ENCODE assay signal across 8 cellular contexts in genomic region chr4:186144596-186145569, GRCh38. TPM values are rescaled to one million over a fixed set of nuclear protein-coding genes. Genes with fewer than 3 reads are reported as not detected.
DNase-seq lines count a peak whose midpoint lies in the region; ATAC-seq and TF ChIP-seq lines count a peak whose summit lies in the region.

No MANE protein-coding gene starts in this region.

- peaks cover 13% of the 10 kb centered on the region for H3K4me1 Mint-ChIP-seq in progenitor cell of endocrine pancreas (ENCODE audit: low read depth)

- peak overlapping the region; percentile 92 for H3K27ac Mint-ChIP-seq in progenitor cell of endocrine pancreas

- ATAC-seq in GM21723 (IDR thresholded peaks at IDR 0.05; ENCODE audit: unreplicated experiment): peak; percentile 36

- peaks cover 36% of the 10 kb centered on the region for H3K27me3 Mint-ChIP-seq in progenitor cell of endocrine pancreas

- no peaks in the 10 kb centered on the region for H3K36me3 ChIP-seq in MM.1S (replicated peaks; ENCODE audit: insufficient read depth, low read length)

- H3K4me3 Mint-ChIP-seq in progenitor cell of endocrine pancreas (ENCODE audit: low read depth): peak overlapping the region; percentile 84

- H4K20me1 ChIP-seq in MM.1S (ENCODE audit: insufficient read depth, low read length): no peaks in the 10 kb centered on the region

- H2AFZ ChIP-seq in MM.1S (ENCODE audit: low read length): peak overlapping the region; percentile 55

- H3K4me3 ChIP-seq in GM08714 (ENCODE audit: low read length) (peak overlapping the region; percentile 61; the same call in 1 of the 2 replicates), MM.1S (ENCODE audit: low read length) (peak overlapping the region; percentile 77)

- H3K27ac ChIP-seq in MM.1S (ENCODE audit: low read length): no peak overlapping the region

- H3K9ac ChIP-seq in MM.1S (ENCODE audit: low read length): peak overlapping the region; percentile 49; the same call in 1 of the 2 replicates

- H3K4me2 ChIP-seq in MM.1S (ENCODE audit: low read depth, low read length): peak overlapping the region; percentile 96

- no peaks in the 10 kb centered on the region for H3F3A ChIP-seq in MM.1S (ENCODE audit: insufficient read depth, low read length)

- H3K9me3 ChIP-seq in MM.1S (replicated peaks; ENCODE audit: insufficient read depth, low read length): no peaks in the 10 kb centered on the region

- no peaks in the 10 kb centered on the region for H3K36me3 Mint-ChIP-seq in progenitor cell of endocrine pancreas (ENCODE audit: insufficient read depth)

- H3K9me3 Mint-ChIP-seq in progenitor cell of endocrine pancreas (ENCODE audit: low read depth): no peaks in the 10 kb centered on the region

- TF ChIP-seq CTCF in MM.1S (IDR thresholded peaks at IDR 0.05; ENCODE audit: low read length) (no peak), progenitor cell of endocrine pancreas (IDR thresholded peaks at IDR 0.05; ENCODE audit: unreplicated experiment) (no peak)

- H3K79me2 ChIP-seq in MM.1S (ENCODE audit: low read length): no peaks in the 10 kb centered on the region

- no peaks in the 10 kb centered on the region for H3K9me2 ChIP-seq in MM.1S (replicated peaks; ENCODE audit: insufficient read depth, low read length)

- no peaks in the 10 kb centered on the region for H3K27me3 ChIP-seq in MM.1S (replicated peaks; ENCODE audit: insufficient read depth, low read length)

- peaks cover 6% of the 10 kb centered on the region; the same call in 1 of the 2 replicates for H3K4me1 ChIP-seq in MM.1S (ENCODE audit: low read length)

- DNase-seq in MM.1S: peak; percentile 26
- DNase-seq in anterior cingulate cortex (lab: John Stamatoyannopoulos, UW): peak in 52 of 58 donors; percentile 10 to 84 (median 51)
- peak; percentile 53 for DNase-seq in hepatic stellate cell (ENCODE audit: low spot score)
- DNase-seq in progenitor cell of endocrine pancreas (ENCODE audit: low spot score, unreplicated experiment): peak; percentile 54
- no peak for DNase-seq in DMS153 (lab: John Stamatoyannopoulos, UW)
- DNase-seq in DMS79 treated with DMSO at 0.1 percent for 48 hours (lab: John Stamatoyannopoulos, UW): no peak

RNA-seq across cellular contexts. Expression of gene FAM149A, which starts 40.4 kb away (rescaled TPM):
- 12.0 and 13.5 TPM in 2 replicates for total RNA-seq in progenitor cell of endocrine pancreas

RNA-seq across cellular contexts. Expression of gene CYP4V2, which starts 46.5 kb away (rescaled TPM):
- total RNA-seq in progenitor cell of endocrine pancreas: 6.0 and 6.2 TPM in 2 replicates

Comparison
In these comparisons a context has a peak if more than half of its experiments do, and no peak if none do; other contexts are left out.
1. DNase-seq: peak in MM.1S (single experiment), anterior cingulate cortex (52 of 58), hepatic stellate cell (single experiment) and progenitor cell of endocrine pancreas (single experiment); none in DMS153 (single experiment) and DMS79 treated with DMSO at 0.1 percent for 48 hours (single experiment).